In the genomic region with DNA sequence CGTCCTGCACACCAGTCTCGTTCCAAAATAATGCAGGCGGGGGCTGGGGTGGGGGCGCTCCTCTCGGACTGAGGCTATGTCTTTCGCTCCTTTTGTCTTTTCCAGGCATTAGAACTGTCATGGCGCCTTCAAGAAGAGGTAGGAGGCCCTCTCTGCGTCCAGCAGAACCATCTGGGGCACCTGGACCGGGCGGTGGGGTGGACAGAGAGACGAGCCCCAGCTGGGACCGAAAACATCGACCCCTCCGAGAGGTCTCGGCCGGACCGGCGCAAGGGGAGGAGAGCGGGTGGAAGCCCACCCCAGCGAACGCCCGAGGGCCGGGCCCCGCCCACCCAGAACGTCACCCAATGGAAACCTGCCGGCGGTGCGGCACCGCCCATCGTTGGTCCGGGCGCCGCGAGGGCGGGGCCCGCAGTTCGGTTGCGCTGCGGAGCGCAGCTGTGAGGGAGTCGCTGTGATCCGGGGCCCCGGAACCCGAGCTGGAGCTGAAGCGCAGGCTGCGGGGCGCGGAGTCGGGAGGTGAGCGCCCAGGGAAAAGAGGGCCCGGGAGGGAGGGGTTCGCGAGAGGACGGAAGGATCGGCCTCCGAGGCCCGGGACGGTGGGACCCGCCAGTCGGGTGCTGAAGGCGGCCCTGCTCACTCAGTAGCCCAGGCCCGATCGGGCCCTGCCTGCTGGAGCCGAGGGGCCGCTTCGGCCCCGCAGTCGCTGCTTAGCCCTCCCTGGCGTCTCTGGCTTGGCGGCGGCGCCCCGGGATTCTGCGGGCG, we compare ENCODE assay signal across 1 cellular context.
TF ChIP-seq lines count a peak whose summit lies in the region.

Gene NRBP1 (plus strand): TSS at position 419 of the 765 bp plus-strand sequence. CDS start 4,643 bp downstream, outside the sequence.

TF ChIP-seq in HepG2, 621 proteins besides CTCF, POLR2A, EP300 and RAD21 (continued from another document):
- no peak for TF ChIP-seq EHMT2 (IDR thresholded peaks at IDR 0.05; ENCODE audit: borderline replicate concordance, low read depth, low read length)
- TF ChIP-seq KAT8 (CRISPR knock-in tag; IDR thresholded peaks at IDR 0.05): peak; percentile 66; the same call in 1 of the 2 replicates
- TF ChIP-seq ZNF274 (CRISPR knock-in tag; IDR thresholded peaks at IDR 0.05): peak; percentile 97
- TF ChIP-seq ETS1 (CRISPR knock-in tag; IDR thresholded peaks at IDR 0.05): no peak; the same call in 1 of the 2 replicates
- TF ChIP-seq ARNT (IDR thresholded peaks at IDR 0.05): no peak
- TF ChIP-seq ZNF33B (CRISPR knock-in tag; IDR thresholded peaks at IDR 0.05): peak; percentile 93; the same call in 1 of the 2 replicates
- peak; percentile 66; the same call in 1 of the 2 replicates for TF ChIP-seq ZNF670 (CRISPR knock-in tag; IDR thresholded peaks at IDR 0.05; ENCODE audit: borderline replicate concordance)
- TF ChIP-seq ZBTB1 (CRISPR knock-in tag; IDR thresholded peaks at IDR 0.05; ENCODE audit: borderline replicate concordance): peak; percentile 56; the same call in 1 of the 2 replicates
- no peak for TF ChIP-seq ZNF652 (CRISPR knock-in tag; IDR thresholded peaks at IDR 0.05; ENCODE audit: borderline replicate concordance, low read depth)
- peak; percentile 55 for TF ChIP-seq ZNF232 (CRISPR knock-in tag; IDR thresholded peaks at IDR 0.05; ENCODE audit: borderline replicate concordance)
- TF ChIP-seq, protein P1, sequence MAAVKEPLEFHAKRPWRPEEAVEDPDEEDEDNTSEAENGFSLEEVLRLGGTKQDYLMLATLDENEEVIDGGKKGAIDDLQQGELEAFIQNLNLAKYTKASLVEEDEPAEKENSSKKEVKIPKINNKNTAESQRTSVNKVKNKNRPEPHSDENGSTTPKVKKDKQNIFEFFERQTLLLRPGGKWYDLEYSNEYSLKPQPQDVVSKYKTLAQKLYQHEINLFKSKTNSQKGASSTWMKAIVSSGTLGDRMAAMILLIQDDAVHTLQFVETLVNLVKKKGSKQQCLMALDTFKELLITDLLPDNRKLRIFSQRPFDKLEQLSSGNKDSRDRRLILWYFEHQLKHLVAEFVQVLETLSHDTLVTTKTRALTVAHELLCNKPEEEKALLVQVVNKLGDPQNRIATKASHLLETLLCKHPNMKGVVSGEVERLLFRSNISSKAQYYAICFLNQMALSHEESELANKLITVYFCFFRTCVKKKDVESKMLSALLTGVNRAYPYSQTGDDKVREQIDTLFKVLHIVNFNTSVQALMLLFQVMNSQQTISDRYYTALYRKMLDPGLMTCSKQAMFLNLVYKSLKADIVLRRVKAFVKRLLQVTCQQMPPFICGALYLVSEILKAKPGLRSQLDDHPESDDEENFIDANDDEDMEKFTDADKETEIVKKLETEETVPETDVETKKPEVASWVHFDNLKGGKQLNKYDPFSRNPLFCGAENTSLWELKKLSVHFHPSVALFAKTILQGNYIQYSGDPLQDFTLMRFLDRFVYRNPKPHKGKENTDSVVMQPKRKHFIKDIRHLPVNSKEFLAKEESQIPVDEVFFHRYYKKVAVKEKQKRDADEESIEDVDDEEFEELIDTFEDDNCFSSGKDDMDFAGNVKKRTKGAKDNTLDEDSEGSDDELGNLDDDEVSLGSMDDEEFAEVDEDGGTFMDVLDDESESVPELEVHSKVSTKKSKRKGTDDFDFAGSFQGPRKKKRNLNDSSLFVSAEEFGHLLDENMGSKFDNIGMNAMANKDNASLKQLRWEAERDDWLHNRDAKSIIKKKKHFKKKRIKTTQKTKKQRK (IDR thresholded peaks at IDR 0.05; ENCODE audit: low read length): no peak
TF ChIP-seq in HepG2: peak in this region for 361.
